Comparison of ENCODE assay signal across 8 cellular contexts in the genomic region with DNA sequence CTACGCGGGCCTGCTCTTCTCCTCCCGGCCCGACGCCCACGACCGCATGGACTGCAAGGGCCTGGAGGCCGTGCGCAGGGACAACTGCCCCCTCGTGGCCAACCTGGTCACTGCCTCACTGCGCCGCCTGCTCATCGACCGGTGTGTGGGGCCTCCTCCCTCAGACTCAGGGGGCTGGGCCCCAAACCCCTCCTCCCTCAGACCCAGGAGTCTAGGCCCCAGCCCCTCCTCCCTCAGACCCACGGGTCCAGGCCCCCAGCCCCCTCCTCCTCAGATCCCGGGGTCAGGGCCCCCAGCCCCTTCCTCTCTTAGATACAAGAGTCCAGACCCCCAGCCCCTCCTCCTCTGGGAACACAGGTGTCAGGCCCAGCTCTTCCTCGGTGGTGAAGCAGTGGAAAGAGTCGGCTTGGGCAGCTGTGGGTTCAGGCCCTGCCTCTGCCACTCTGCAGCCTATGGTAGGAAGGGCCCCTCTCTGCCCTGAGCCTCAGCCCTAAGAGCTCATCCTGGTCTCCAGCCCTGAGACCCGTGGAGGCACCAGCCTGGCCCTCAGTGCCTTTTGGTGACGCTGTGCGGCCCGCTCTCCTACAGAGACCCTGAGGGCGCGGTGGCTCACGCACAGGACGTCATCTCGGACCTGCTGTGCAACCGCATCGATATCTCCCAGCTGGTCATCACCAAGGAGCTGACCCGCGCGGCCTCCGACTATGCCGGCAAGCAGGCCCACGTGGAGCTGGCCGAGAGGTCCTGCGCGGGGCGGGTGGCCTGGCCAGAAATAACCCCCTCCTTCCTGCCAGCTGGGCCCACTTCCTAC. TPM values are rescaled to one million over a fixed set of nuclear protein-coding genes. Genes with fewer than 3 reads are reported as not detected.
DNase-seq lines count a peak whose midpoint lies in the region; ATAC-seq and TF ChIP-seq lines count a peak whose summit lies in the region.

No MANE protein-coding gene starts in this region.

- H3K9me3 ChIP-seq in T-helper 17 cell (ENCODE audit: control insufficient read depth, low read length, poor library complexity, severe bottlenecking) = no peaks in the 10 kb centered on the region
- no peaks in the 10 kb centered on the region for H3K9me3 ChIP-seq in right atrium auricular region
- no peaks in the 10 kb centered on the region for H3K9me3 ChIP-seq in spleen

- peak overlapping the region; percentile 54 for H3K27ac Mint-ChIP-seq in T-helper 17 cell

- TF ChIP-seq CTCF in right atrium auricular region (IDR thresholded peaks at IDR 0.05) (peak; percentile 80 to 93), spleen (IDR thresholded peaks at IDR 0.05 in 8 of 11, conservative IDR thresholded peaks at IDR 0.05 in 3 of 11) (peak; percentile 77 to 97 (median 92))

- 25 to 47% (median 32%) methylated on average over 28 to 39 of the region's 39 CpGs for WGBS in spleen, 5 donors

- peaks cover 0 to 10% of the 10 kb centered on the region in 2 donors for H3K4me1 ChIP-seq in right atrium auricular region
- H3K4me1 ChIP-seq in spleen = peaks cover 0 to 57% (median 35%) of the 10 kb centered on the region in 6 donors

- ATAC-seq in HG03280 (IDR thresholded peaks at IDR 0.05; ENCODE audit: unreplicated experiment) = peak; percentile 38
- peak; percentile 80 for ATAC-seq in T-helper 17 cell

- H3K4me3 Mint-ChIP-seq in T-helper 17 cell = no peak overlapping the region

- intact Hi-C loops in spleen (cut with DNase I; ENCODE audit: low total_unique reads) = loop anchor here (10.0 kb wide), 1 partner anchor 50 kb away; a partner anchor contains a TSS

- DNase-seq in DMS53 (lab: John Stamatoyannopoulos, UW) (peak; percentile 78), DMS53 treated with DMSO at 0.1 percent for 48 hours (lab: John Stamatoyannopoulos, UW; ENCODE audit: unreplicated experiment) (no peak), T-helper 17 cell (peak; percentile 61 to 77 (median 64)), amniotic epithelial cell (ENCODE audit: low read depth) (peak; percentile 59), right atrium auricular region (ENCODE audit: low spot score) (peak; percentile 79), spleen (peak; percentile 96), NCI-H524 treated with DMSO at 0.1 percent for 48 hours (lab: John Stamatoyannopoulos, UW) (no peak)

- H3K4me3 ChIP-seq in right atrium auricular region (no peak overlapping the region), spleen (peak overlapping the region in 4 of 8 donors; percentile 13 to 62 (median 24))

- peaks cover 8% of the 10 kb centered on the region for H3K36me3 Mint-ChIP-seq in T-helper 17 cell (ENCODE audit: low read depth)

- no peaks in the 10 kb centered on the region for H3K36me3 ChIP-seq in right atrium auricular region
- H3K36me3 ChIP-seq in spleen = peaks cover 0 to 28% (median 2%) of the 10 kb centered on the region in 6 donors

- peaks cover 14% of the 10 kb centered on the region for H3K27me3 Mint-ChIP-seq in T-helper 17 cell

- peaks cover 12% of the 10 kb centered on the region for H3K4me1 Mint-ChIP-seq in T-helper 17 cell

- H3K27me3 ChIP-seq in right atrium auricular region (peaks cover 4 to 5% of the 10 kb centered on the region in 2 donors), spleen (replicated peaks in 1 of 7) (peaks cover 0 to 32% (median 6%) of the 10 kb centered on the region in 7 donors)

- TF ChIP-seq POLR2A in spleen (IDR thresholded peaks at IDR 0.05) = no peak

- H3K27ac ChIP-seq in right atrium auricular region = no peak overlapping the region
- H3K27ac ChIP-seq in spleen = peak overlapping the region; percentile 36 to 93 (median 80)

RNA-seq across cellular contexts. Expression of a gene that starts 3.7 kb away (rescaled TPM):
- total RNA-seq in T-helper 17 cell (1 to 10 TPM; 1.9 to 3.0 TPM), right atrium auricular region (not detected), spleen (10 to 100 TPM; 22.1 to 76.6 (median 34.4) TPM)
- 10 to 100 TPM; 55.5 to 90.5 (median 86.1) TPM for polyA plus RNA-seq in spleen

RNA-seq across cellular contexts. Expression of a gene that starts 17.6 kb away (rescaled TPM):
- under 1 TPM; 0.07 to 0.08 TPM for total RNA-seq in T-helper 17 cell
- total RNA-seq in right atrium auricular region = not detected
- 1 to 10 TPM in 1 of 7 donors, under 1 TPM in 4, not detected in 2; 0.28 to 1.5 (median 0.40) TPM for total RNA-seq in spleen
- 1 to 10 TPM in 1 of 3 donors, under 1 TPM in 2; 0.33 to 1.7 (median 0.45) TPM for polyA plus RNA-seq in spleen

RNA-seq across cellular contexts. Expression of a gene that starts 30.9 kb away (rescaled TPM):
- 10 to 100 TPM; 23.5 to 26.6 TPM for total RNA-seq in T-helper 17 cell
- 1 to 10 TPM; 5.9 to 10.0 TPM for total RNA-seq in right atrium auricular region
- total RNA-seq in spleen = 10 to 100 TPM; 26.5 to 39.9 (median 28.2) TPM
- 10 to 100 TPM; 50.9 to 66.6 (median 66.5) TPM for polyA plus RNA-seq in spleen

RNA-seq across cellular contexts. Expression of a gene that starts 38.8 kb away (rescaled TPM):
- total RNA-seq in T-helper 17 cell (100 to 1,000 TPM; 208 to 276 TPM), right atrium auricular region (100 to 1,000 TPM in 1 of 2 donors, 10 to 100 TPM in 1; 97.0 to 121 TPM), spleen (10 to 100 TPM; 59.9 to 96.0 (median 84.8) TPM)
- 10 to 100 TPM; 53.1 to 75.5 (median 55.8) TPM for polyA plus RNA-seq in spleen

RNA-seq across cellular contexts. Expression of a gene that starts 49.6 kb away (rescaled TPM):
- total RNA-seq in T-helper 17 cell = under 1 TPM; 0.73 to 0.99 TPM
- under 1 TPM in 1 of 2 donors, not detected in 1; 0.31 TPM for total RNA-seq in right atrium auricular region
- 1 to 10 TPM; 1.5 to 3.4 (median 2.3) TPM for total RNA-seq in spleen
- polyA plus RNA-seq in spleen = 1 to 10 TPM; 4.5 to 6.4 (median 5.0) TPM

Comparison
In these comparisons a context has a peak if more than half of its experiments do, and no peak if none do; other contexts are left out.
1. DNase-seq: peak in DMS53 (single experiment), T-helper 17 cell (3 of 3), amniotic epithelial cell (single experiment), right atrium auricular region (single experiment) and spleen (single experiment); none in DMS53 treated with DMSO at 0.1 percent for 48 hours (single experiment) and NCI-H524 treated with DMSO at 0.1 percent for 48 hours (single experiment).
2. H3K27ac ChIP-seq: peak in spleen (8 of 8); none in right atrium auricular region (0 of 2).
3. RNA of a gene that starts 3.7 kb away (total RNA-seq): 22.1 to 76.6 TPM in spleen; 1.9 to 3.0 TPM in T-helper 17 cell and not detected in right atrium auricular region; every median in the first group is over 4 times any median in the second.